19 cellular contexts compared by ENCODE assay signal in genomic region chr6:10407018-10407673, GRCh38. TPM values are rescaled to one million over a fixed set of nuclear protein-coding genes. Genes with fewer than 3 reads are reported as not detected.
A peak's percentile ranks its signal among the peaks of the same experiment; 100 is the strongest.
DNase-seq lines count a peak whose midpoint lies in the region; ATAC-seq and TF ChIP-seq lines count a peak whose summit lies in the region.
"Had no signal": no experiment of that assay in that cellular context is flagged by ENCODE, and none has a peak within 500 bp of the region (broad histone marks: within the 10 kb centered on the region; RNA-seq: fewer than 3 reads in every experiment).

No MANE protein-coding gene starts in this region.

- in situ Hi-C loops in SK-MEL-5 (cut with HindIII; ENCODE audit: low pct_unique_long_range_greater_than_20kb, low sequenced_read_pairs): no loop called here

- peaks cover 6% of the 10 kb centered on the region for H3K4me1 ChIP-seq in testis

- no peaks in the 10 kb centered on the region for H3K36me3 ChIP-seq in testis (ENCODE audit: low read depth, missing control alignments)
- H3K36me3 ChIP-seq: gastrocnemius medialis, spleen, upper lobe of left lung had no signal

- TF ChIP-seq CTCF in testis (IDR thresholded peaks at IDR 0.05): no peak

- 25 to 33% methylated on average over 7 of the region's 7 CpGs for WGBS in testis, 2 donors

- no peak for TF ChIP-seq POLR2A in testis (IDR thresholded peaks at IDR 0.05)

- no peak overlapping the region for H3K27ac ChIP-seq in testis
- H3K27ac ChIP-seq: gastrocnemius medialis, spleen, upper lobe of left lung had no signal

- intact Hi-C loops in testis (cut with DNase I; ENCODE audit: low total_unique reads): no loop called here

- peak; percentile 36 for DNase-seq in NOMO-1 treated with DMSO at 0.1 percent for 48 hours (lab: John Stamatoyannopoulos, UW; ENCODE audit: unreplicated experiment)
- DNase-seq in NOMO-1 (lab: John Stamatoyannopoulos, UW; ENCODE audit: unreplicated experiment in 2 of 2): no peak
- peak; percentile 34 for DNase-seq in SK-MEL-5 (ENCODE audit: low read depth, low spot score)
- peak; percentile 58 for DNase-seq in iris pigment epithelial cell (ENCODE audit: low read depth)
- DNase-seq in testis: no peak
- DNase-seq in activated CD4-positive, alpha-beta T cell treated with anti-CD3 and anti-CD28 coated beads for 48 hours: no peak
- DNase-seq: CD8-positive, alpha-beta T cell; endodermal cell; gastrocnemius medialis; GOT3; Kasumi-1; left ventricle myocardium superior; NCI-H1694; spleen; upper lobe of left lung had no signal

- H3K4me3 ChIP-seq in testis: no peak overlapping the region
- H3K4me3 ChIP-seq: gastrocnemius medialis, spleen, upper lobe of left lung had no signal

- ATAC-seq in GM18907 (IDR thresholded peaks at IDR 0.05; ENCODE audit: unreplicated experiment) (no peak), GM18498 (IDR thresholded peaks at IDR 0.05; ENCODE audit: unreplicated experiment) (no peak)
- ATAC-seq: CD8-positive, alpha-beta T cell; gastrocnemius medialis; left ventricle myocardium superior; stimulated activated memory B cell treated with anti-CD40 and anti-IgM and Interleukin-4, amounts not matched to agents 10 μg/mL and 1 μg/mL and 100 μg/mL, for 72 hours had no signal

- no peaks in the 10 kb centered on the region for H3K9me3 ChIP-seq in testis
- H3K9me3 ChIP-seq: gastrocnemius medialis had no signal

- H3K27me3 ChIP-seq in testis: no peaks in the 10 kb centered on the region

RNA-seq across cellular contexts. Expression of gene TFAP2A, which starts 7.7 kb away (rescaled TPM):
- total RNA-seq in SK-MEL-5 (2014; rRNA removed; shearing (Covaris generic)): 24.6 and 38.4 TPM in 2 replicates
- 104 and 135 TPM in 2 replicates for polyA plus RNA-seq in SK-MEL-5 (2015; cell fraction: cytosol; rRNA removed)
- 188 and 226 TPM in 2 replicates for polyA plus RNA-seq in SK-MEL-5 (2015; cell fraction: nucleus; rRNA removed)
- total RNA-seq in testis: 1 to 10 TPM; 2.7 to 4.8 TPM
- polyA plus RNA-seq in testis (ENCODE audit: insufficient read depth, low read depth, low replicate concordance): 3.3 TPM
- total RNA-seq: activated CD8-positive, alpha-beta memory T cell treated with anti-CD3 and anti-CD28 coated beads for 36 hours; gastrocnemius medialis had no signal

Comparison
In these comparisons a context has a peak if more than half of its experiments do, and no peak if none do; other contexts are left out.
1. DNase-seq: peak in NOMO-1 treated with DMSO at 0.1 percent for 48 hours (single experiment), SK-MEL-5 (single experiment) and iris pigment epithelial cell (single experiment); none in NOMO-1 (0 of 2), testis (single experiment) and activated CD4-positive, alpha-beta T cell treated with anti-CD3 and anti-CD28 coated beads for 48 hours (single experiment).